Comparison of ENCODE assay signal across 1 cellular context in genomic region chr19:2739602-2740313, GRCh38.
TF ChIP-seq lines count a peak whose summit lies in the region.

A gene with protein sequence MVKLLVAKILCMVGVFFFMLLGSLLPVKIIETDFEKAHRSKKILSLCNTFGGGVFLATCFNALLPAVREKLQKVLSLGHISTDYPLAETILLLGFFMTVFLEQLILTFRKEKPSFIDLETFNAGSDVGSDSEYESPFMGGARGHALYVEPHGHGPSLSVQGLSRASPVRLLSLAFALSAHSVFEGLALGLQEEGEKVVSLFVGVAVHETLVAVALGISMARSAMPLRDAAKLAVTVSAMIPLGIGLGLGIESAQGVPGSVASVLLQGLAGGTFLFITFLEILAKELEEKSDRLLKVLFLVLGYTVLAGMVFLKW (minus strand): TSS chr19:2740017. CDS start chr19:2737257, 2,760 bp downstream.

TF ChIP-seq in GM12878, 131 proteins besides CTCF, POLR2A, EP300 and RAD21 (continued from another document and continues in another):
- TF ChIP-seq, protein P1, sequence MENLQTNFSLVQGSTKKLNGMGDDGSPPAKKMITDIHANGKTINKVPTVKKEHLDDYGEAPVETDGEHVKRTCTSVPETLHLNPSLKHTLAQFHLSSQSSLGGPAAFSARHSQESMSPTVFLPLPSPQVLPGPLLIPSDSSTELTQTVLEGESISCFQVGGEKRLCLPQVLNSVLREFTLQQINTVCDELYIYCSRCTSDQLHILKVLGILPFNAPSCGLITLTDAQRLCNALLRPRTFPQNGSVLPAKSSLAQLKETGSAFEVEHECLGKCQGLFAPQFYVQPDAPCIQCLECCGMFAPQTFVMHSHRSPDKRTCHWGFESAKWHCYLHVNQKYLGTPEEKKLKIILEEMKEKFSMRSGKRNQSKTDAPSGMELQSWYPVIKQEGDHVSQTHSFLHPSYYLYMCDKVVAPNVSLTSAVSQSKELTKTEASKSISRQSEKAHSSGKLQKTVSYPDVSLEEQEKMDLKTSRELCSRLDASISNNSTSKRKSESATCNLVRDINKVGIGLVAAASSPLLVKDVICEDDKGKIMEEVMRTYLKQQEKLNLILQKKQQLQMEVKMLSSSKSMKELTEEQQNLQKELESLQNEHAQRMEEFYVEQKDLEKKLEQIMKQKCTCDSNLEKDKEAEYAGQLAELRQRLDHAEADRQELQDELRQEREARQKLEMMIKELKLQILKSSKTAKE (IDR thresholded peaks at IDR 0.05; ENCODE audit: low read depth, poor library complexity, severe bottlenecking), result no peak
- TF ChIP-seq MAX (IDR thresholded peaks at IDR 0.05; ENCODE audit: low read depth, low read length), result peak; percentile 60
- no peak for TF ChIP-seq MTA2 (IDR thresholded peaks at IDR 0.05; ENCODE audit: low read depth)
- TF ChIP-seq MTA3 (IDR thresholded peaks at IDR 0.05; ENCODE audit: borderline replicate concordance, low read length), result no peak
- peak; percentile 68; the same call in 1 of the 2 replicates for TF ChIP-seq ZNF217 (IDR thresholded peaks at IDR 0.05)
- TF ChIP-seq BACH1 (IDR thresholded peaks at IDR 0.05; ENCODE audit: borderline replicate concordance), result peak; percentile 38; the same call in 1 of the 2 replicates
- peak; percentile 41; the same call in 1 of the 2 replicates for TF ChIP-seq E2F4 (IDR thresholded peaks at IDR 0.05; ENCODE audit: low read depth, low read length)
- TF ChIP-seq ZBTB40 (IDR thresholded peaks at IDR 0.05; ENCODE audit: borderline replicate concordance), result peak; percentile 98
- TF ChIP-seq SMC3 (IDR thresholded peaks at IDR 0.05; ENCODE audit: borderline replicate concordance, low read length), result no peak
- no peak for TF ChIP-seq EZH2 (IDR thresholded peaks at IDR 0.05; ENCODE audit: borderline replicate concordance, control insufficient read depth, low read depth, low read length)
- TF ChIP-seq ZBTB4 (CRISPR knock-in tag; IDR thresholded peaks at IDR 0.05), result no peak
- TF ChIP-seq NR2C1 (IDR thresholded peaks at IDR 0.05), result peak; percentile 68
- 0 out of 2 replicates have a peak, but pooled peaks have one; percentile 22 for TF ChIP-seq CBFB (IDR thresholded peaks at IDR 0.05; ENCODE audit: low read depth)
- TF ChIP-seq ZNF622 (IDR thresholded peaks at IDR 0.05), result no peak
- TF ChIP-seq SIN3A (IDR thresholded peaks at IDR 0.05; ENCODE audit: low read depth, low read length), result peak; percentile 96
- TF ChIP-seq RFX5 (IDR thresholded peaks at IDR 0.05; ENCODE audit: low read depth, low read length), result no peak; the same call in 1 of the 2 replicates
- TF ChIP-seq KAT2A (conservative IDR thresholded peaks at IDR 0.05; ENCODE audit: control insufficient read depth, low read depth, low read length), result no peak
- TF ChIP-seq, protein P2, sequence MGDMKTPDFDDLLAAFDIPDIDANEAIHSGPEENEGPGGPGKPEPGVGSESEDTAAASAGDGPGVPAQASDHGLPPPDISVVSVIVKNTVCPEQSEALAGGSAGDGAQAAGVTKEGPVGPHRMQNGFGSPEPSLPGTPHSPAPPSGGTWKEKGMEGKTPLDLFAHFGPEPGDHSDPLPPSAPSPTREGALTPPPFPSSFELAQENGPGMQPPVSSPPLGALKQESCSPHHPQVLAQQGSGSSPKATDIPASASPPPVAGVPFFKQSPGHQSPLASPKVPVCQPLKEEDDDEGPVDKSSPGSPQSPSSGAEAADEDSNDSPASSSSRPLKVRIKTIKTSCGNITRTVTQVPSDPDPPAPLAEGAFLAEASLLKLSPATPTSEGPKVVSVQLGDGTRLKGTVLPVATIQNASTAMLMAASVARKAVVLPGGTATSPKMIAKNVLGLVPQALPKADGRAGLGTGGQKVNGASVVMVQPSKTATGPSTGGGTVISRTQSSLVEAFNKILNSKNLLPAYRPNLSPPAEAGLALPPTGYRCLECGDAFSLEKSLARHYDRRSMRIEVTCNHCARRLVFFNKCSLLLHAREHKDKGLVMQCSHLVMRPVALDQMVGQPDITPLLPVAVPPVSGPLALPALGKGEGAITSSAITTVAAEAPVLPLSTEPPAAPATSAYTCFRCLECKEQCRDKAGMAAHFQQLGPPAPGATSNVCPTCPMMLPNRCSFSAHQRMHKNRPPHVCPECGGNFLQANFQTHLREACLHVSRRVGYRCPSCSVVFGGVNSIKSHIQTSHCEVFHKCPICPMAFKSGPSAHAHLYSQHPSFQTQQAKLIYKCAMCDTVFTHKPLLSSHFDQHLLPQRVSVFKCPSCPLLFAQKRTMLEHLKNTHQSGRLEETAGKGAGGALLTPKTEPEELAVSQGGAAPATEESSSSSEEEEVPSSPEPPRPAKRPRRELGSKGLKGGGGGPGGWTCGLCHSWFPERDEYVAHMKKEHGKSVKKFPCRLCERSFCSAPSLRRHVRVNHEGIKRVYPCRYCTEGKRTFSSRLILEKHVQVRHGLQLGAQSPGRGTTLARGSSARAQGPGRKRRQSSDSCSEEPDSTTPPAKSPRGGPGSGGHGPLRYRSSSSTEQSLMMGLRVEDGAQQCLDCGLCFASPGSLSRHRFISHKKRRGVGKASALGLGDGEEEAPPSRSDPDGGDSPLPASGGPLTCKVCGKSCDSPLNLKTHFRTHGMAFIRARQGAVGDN (IDR thresholded peaks at IDR 0.05), result no peak
- peak; percentile 97 for TF ChIP-seq DPF2 (IDR thresholded peaks at IDR 0.05)
- TF ChIP-seq MEF2A (IDR thresholded peaks at IDR 0.05; ENCODE audit: insufficient read depth, low read depth, low read length), result 0 out of 2 replicates have a peak, but pooled peaks have one; percentile 55
- TF ChIP-seq STAT3 (IDR thresholded peaks at IDR 0.05; ENCODE audit: low read depth, low read length), result no peak
- TF ChIP-seq POU2F2 (IDR thresholded peaks at IDR 0.05; ENCODE audit: borderline replicate concordance, low read depth, low read length), result peak; percentile 82; the same call in 2 of the 3 replicates
- TF ChIP-seq RELA (IDR thresholded peaks at IDR 0.05; ENCODE audit: borderline replicate concordance, partially characterized antibody), result peak; percentile 87
- peak; percentile 87 for TF ChIP-seq IKZF1 (conservative IDR thresholded peaks at IDR 0.05)
- peak; percentile 96 for TF ChIP-seq GABPA (IDR thresholded peaks at IDR 0.05; ENCODE audit: low read depth)
- no peak for TF ChIP-seq SUPT20H (IDR thresholded peaks at IDR 0.05; ENCODE audit: borderline replicate concordance, control insufficient read depth, low read depth, low read length)
- TF ChIP-seq, protein P3, sequence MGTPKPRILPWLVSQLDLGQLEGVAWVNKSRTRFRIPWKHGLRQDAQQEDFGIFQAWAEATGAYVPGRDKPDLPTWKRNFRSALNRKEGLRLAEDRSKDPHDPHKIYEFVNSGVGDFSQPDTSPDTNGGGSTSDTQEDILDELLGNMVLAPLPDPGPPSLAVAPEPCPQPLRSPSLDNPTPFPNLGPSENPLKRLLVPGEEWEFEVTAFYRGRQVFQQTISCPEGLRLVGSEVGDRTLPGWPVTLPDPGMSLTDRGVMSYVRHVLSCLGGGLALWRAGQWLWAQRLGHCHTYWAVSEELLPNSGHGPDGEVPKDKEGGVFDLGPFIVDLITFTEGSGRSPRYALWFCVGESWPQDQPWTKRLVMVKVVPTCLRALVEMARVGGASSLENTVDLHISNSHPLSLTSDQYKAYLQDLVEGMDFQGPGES (IDR thresholded peaks at IDR 0.05), result peak; percentile 73
- peak in 1 of 2 experiments; percentile 89; a peak in 2 of 4 replicates for TF ChIP-seq SRF (IDR thresholded peaks at IDR 0.05; ENCODE audit: low read depth in 2 of 2, low read length in 2 of 2)
- TF ChIP-seq, protein P4, sequence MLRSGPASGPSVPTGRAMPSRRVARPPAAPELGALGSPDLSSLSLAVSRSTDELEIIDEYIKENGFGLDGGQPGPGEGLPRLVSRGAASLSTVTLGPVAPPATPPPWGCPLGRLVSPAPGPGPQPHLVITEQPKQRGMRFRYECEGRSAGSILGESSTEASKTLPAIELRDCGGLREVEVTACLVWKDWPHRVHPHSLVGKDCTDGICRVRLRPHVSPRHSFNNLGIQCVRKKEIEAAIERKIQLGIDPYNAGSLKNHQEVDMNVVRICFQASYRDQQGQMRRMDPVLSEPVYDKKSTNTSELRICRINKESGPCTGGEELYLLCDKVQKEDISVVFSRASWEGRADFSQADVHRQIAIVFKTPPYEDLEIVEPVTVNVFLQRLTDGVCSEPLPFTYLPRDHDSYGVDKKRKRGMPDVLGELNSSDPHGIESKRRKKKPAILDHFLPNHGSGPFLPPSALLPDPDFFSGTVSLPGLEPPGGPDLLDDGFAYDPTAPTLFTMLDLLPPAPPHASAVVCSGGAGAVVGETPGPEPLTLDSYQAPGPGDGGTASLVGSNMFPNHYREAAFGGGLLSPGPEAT (IDR thresholded peaks at IDR 0.05; ENCODE audit: low read depth), result peak; percentile 81
- no peak for TF ChIP-seq ASH2L (IDR thresholded peaks at IDR 0.05; ENCODE audit: borderline replicate concordance, low read depth)
